In genomic region chr16:14398014-14398717, GRCh38 we compare ENCODE assay signal across 17 cellular contexts.
"Had no signal": no experiment of that assay in that cellular context is flagged by ENCODE, and none has a peak within 500 bp of the region (broad histone marks: within the 10 kb centered on the region; RNA-seq: fewer than 3 reads in every experiment).

No MANE protein-coding gene starts in this region.

- H3K27ac Mint-ChIP-seq: activated CD4-positive, alpha-beta T cell treated with anti-CD3 and anti-CD28 coated beads, Interleukin-2, amount 10 ng/mL, durations not matched to agents 7 days and 5 days; activated T-helper 17 cell treated with anti-CD3 and anti-CD28 coated beads, Interleukin-2, amount 50 U/mL, for 72 hours; immature natural killer cell; naive B cell; stimulated activated effector memory CD8-positive, alpha-beta T cell treated with anti-CD3 and anti-CD28 coated beads, Interleukin-12 subunit alpha, Interleukin-12 subunit beta, amount 100 ng/mL, for 72 hours; T-cell had no signal

- DNase-seq: activated CD4-positive, alpha-beta T cell treated with anti-CD3 and anti-CD28 coated beads, Interleukin-2, amount 10 ng/mL, durations not matched to agents 7 days and 5 days; activated naive CD4-positive, alpha-beta T cell treated with anti-CD3 and anti-CD28 coated beads, Interleukin-2, amount 50 U/mL, for 16 hours; caudate nucleus; colonic mucosa; heart left ventricle; immature natural killer cell; left cardiac atrium; naive B cell; pancreas; T-cell; T-helper 9 cell; tibial artery; uterus had no signal

- H3K27me3 ChIP-seq: colonic mucosa, heart left ventricle, pancreas, tibial artery, uterus had no signal

- H3K9me3 Mint-ChIP-seq: activated CD4-positive, alpha-beta T cell treated with anti-CD3 and anti-CD28 coated beads, Interleukin-2, amount 10 ng/mL, durations not matched to agents 7 days and 5 days; activated T-helper 17 cell treated with anti-CD3 and anti-CD28 coated beads, Interleukin-2, amount 50 U/mL, for 72 hours; immature natural killer cell; naive B cell; stimulated activated effector memory CD8-positive, alpha-beta T cell treated with anti-CD3 and anti-CD28 coated beads, Interleukin-12 subunit alpha, Interleukin-12 subunit beta, amount 100 ng/mL, for 72 hours; T-cell had no signal

- ATAC-seq: activated T-helper 17 cell treated with anti-CD3 and anti-CD28 coated beads, Interleukin-2, amount 50 U/mL, for 72 hours; T-cell had no signal

- H3K36me3 ChIP-seq: colonic mucosa, heart left ventricle, pancreas, tibial artery, uterus had no signal

- H3K4me3 ChIP-seq: colonic mucosa, heart left ventricle, lung, pancreas, tibial artery, uterus had no signal

- H3K27ac ChIP-seq: colonic mucosa, pancreas, tibial artery, uterus had no signal

- H3K4me1 Mint-ChIP-seq: activated CD4-positive, alpha-beta T cell treated with anti-CD3 and anti-CD28 coated beads, Interleukin-2, amount 10 ng/mL, durations not matched to agents 7 days and 5 days; activated T-helper 17 cell treated with anti-CD3 and anti-CD28 coated beads, Interleukin-2, amount 50 U/mL, for 72 hours; immature natural killer cell; naive B cell; stimulated activated effector memory CD8-positive, alpha-beta T cell treated with anti-CD3 and anti-CD28 coated beads, Interleukin-12 subunit alpha, Interleukin-12 subunit beta, amount 100 ng/mL, for 72 hours; T-cell had no signal

- H3K4me3 Mint-ChIP-seq: activated CD4-positive, alpha-beta T cell treated with anti-CD3 and anti-CD28 coated beads, Interleukin-2, amount 10 ng/mL, durations not matched to agents 7 days and 5 days; activated T-helper 17 cell treated with anti-CD3 and anti-CD28 coated beads, Interleukin-2, amount 50 U/mL, for 72 hours; immature natural killer cell; naive B cell; stimulated activated effector memory CD8-positive, alpha-beta T cell treated with anti-CD3 and anti-CD28 coated beads, Interleukin-12 subunit alpha, Interleukin-12 subunit beta, amount 100 ng/mL, for 72 hours; T-cell had no signal

- H3K27me3 Mint-ChIP-seq: activated CD4-positive, alpha-beta T cell treated with anti-CD3 and anti-CD28 coated beads, Interleukin-2, amount 10 ng/mL, durations not matched to agents 7 days and 5 days had no signal

- H3K9me3 ChIP-seq: colonic mucosa, heart left ventricle, pancreas, tibial artery, uterus had no signal

- FAIRE-seq: frontal cortex, pancreas had no signal

- H3K4me1 ChIP-seq: colonic mucosa, pancreas had no signal
